24 cellular contexts compared by ENCODE assay signal in genomic region chr5:98586581-98586980, GRCh38.
A peak's percentile ranks its signal among the peaks of the same experiment; 100 is the strongest.
DNase-seq lines count a peak whose midpoint lies in the region; ATAC-seq, FAIRE-seq and TF ChIP-seq lines count a peak whose summit lies in the region.
"Had no signal": no experiment of that assay in that cellular context is flagged by ENCODE, and none has a peak within 500 bp of the region (broad histone marks: within the 10 kb centered on the region; RNA-seq: fewer than 3 reads in every experiment).

No MANE protein-coding gene starts in this region.

- CTCF ChIA-PET in A549 (lab: Yijun Ruan, JAX) (no interaction called here), IMR-90 (lab: Yijun Ruan, JAX) (no interaction called here)

- no peak overlapping the region for H3K23ac ChIP-seq in IMR-90 (ENCODE audit: low read depth, low read length)

- H3K79me1 ChIP-seq in IMR-90 (ENCODE audit: low read depth in 1 of 2, low read length in 2 of 2): no peaks in the 10 kb centered on the region

- H3K4me3 Mint-ChIP-seq in glutamatergic neuron (ENCODE audit: unreplicated experiment): peak overlapping the region; percentile 34
- H3K4me3 Mint-ChIP-seq: B cell; CD4-positive, alpha-beta T cell; CD8-positive, alpha-beta T cell had no signal

- no peak overlapping the region for H3K9ac ChIP-seq in IMR-90 (ENCODE audit: low read depth, low read length)
- H3K9ac ChIP-seq: BLaER1 treated with 17β-estradiol and CSF1 and Interleukin-3, amounts not matched to agents 10 nM and 100 nM had no signal

- POLR2A ChIA-PET in A549 (lab: Yijun Ruan, JAX) (no interaction called here), IMR-90 (lab: Charles Lee; ENCODE audit: unreplicated experiment) (interaction anchor here (0.6 kb wide), 1 partner anchor 9 kb away, joined by 15 read pairs; no protein-coding TSS in a partner anchor)

- no peak overlapping the region for H2AK9ac ChIP-seq in IMR-90 (replicated peaks; ENCODE audit: low read depth, low read length, poor library complexity)

- in situ Hi-C loops in IMR-90 (cut with MboI; ENCODE audit: low sequenced_read_pairs): no loop called here

- H3K27ac Mint-ChIP-seq in glutamatergic neuron (ENCODE audit: unreplicated experiment): peak overlapping the region; percentile 62
- H3K27ac Mint-ChIP-seq: B cell; CD4-positive, alpha-beta T cell; CD8-positive, alpha-beta T cell had no signal

- no peak overlapping the region for H3K18ac ChIP-seq in IMR-90 (ENCODE audit: low read depth, low read length)

- BruUV-seq in IMR-90 (replicated peaks; lab: Mats Ljungman, UMichigan): no TSS peak

- H2BK20ac ChIP-seq in IMR-90 (ENCODE audit: low read depth, low read length): no peak overlapping the region; the same call in 1 of the 2 replicates

- no peak overlapping the region for H2BK120ac ChIP-seq in IMR-90 (ENCODE audit: low read depth, low read length)

- no peak for TF ChIP-seq POLR2A in A549 (IDR thresholded peaks at IDR 0.05; ENCODE audit: low read length)
- TF ChIP-seq POLR2A in IMR-90 (IDR thresholded peaks at IDR 0.05; ENCODE audit: low read depth, low read length): no peak

- H3K36me3 Mint-ChIP-seq in glutamatergic neuron (ENCODE audit: unreplicated experiment): peaks cover 9% of the 10 kb centered on the region
- H3K36me3 Mint-ChIP-seq: CD8-positive, alpha-beta T cell had no signal

- H2BK15ac ChIP-seq in IMR-90 (ENCODE audit: low read depth, low read length): no peak overlapping the region

- H4K5ac ChIP-seq in IMR-90 (ENCODE audit: low read depth, low read length): no peak overlapping the region

- H3K56ac ChIP-seq in IMR-90 (ENCODE audit: extremely low read depth, insufficient read depth, low read length): no peak overlapping the region

- H4K91ac ChIP-seq in IMR-90 (ENCODE audit: insufficient read depth, low read depth, low read length): no peak overlapping the region

- WGBS in A549 (ENCODE audit: missing lambda C conversion rate): 70% methylated on average over 4 of the region's 4 CpGs
- no CpG with 5 or more reads among the region's 4 CpGs for WGBS in IMR-90 (ENCODE audit: extremely low coverage in 2 of 2, insufficient read length in 1 of 2), 2 experiments
- 77 to 95% (median 86%) methylated on average over 4 of the region's 4 CpGs for WGBS in small intestine, 3 donors

- H3K4me3 ChIP-seq in A549 (no peak overlapping the region), IMR-90 (ENCODE audit: insufficient read depth, low read depth, low read length) (no peak overlapping the region), small intestine (ENCODE audit: low read depth in 1 of 2, low read length in 2 of 2) (no peak overlapping the region)
- H3K4me3 ChIP-seq: BLaER1 treated with 17β-estradiol and CSF1 and Interleukin-3, amounts not matched to agents 10 nM and 100 nM had no signal

- H3K27ac ChIP-seq in A549 (no peak overlapping the region), IMR-90 (ENCODE audit: insufficient read depth, low read length) (no peak overlapping the region), small intestine (ENCODE audit: low read depth in 1 of 2, low read length in 1 of 2) (no peak overlapping the region)
- H3K27ac ChIP-seq: BLaER1 treated with 17β-estradiol and CSF1 and Interleukin-3, amounts not matched to agents 10 nM and 100 nM; C4-2B had no signal

- FAIRE-seq in A549 (lab: Jason Lieb, UNC) (no peak), small intestine (lab: Jason Lieb, UNC) (no peak)
- FAIRE-seq: A204.1, D721Med, G401.6, GM12891, GM19239 had no signal

- no peaks in the 10 kb centered on the region for H3K9me3 ChIP-seq in A549
- peaks cover 3% of the 10 kb centered on the region for H3K9me3 ChIP-seq in IMR-90 (ENCODE audit: control insufficient read depth, insufficient read depth, low read length)
- no peaks in the 10 kb centered on the region for H3K9me3 ChIP-seq in small intestine (ENCODE audit: control insufficient read depth, low read depth)
- H3K9me3 ChIP-seq: Caco-2 had no signal

- H4K8ac ChIP-seq in IMR-90 (ENCODE audit: low read depth in 2 of 2, low read length in 2 of 2): no peak overlapping the region

- H3K9me1 ChIP-seq in IMR-90 (ENCODE audit: insufficient read depth, low read length): no peaks in the 10 kb centered on the region

- DNase-seq in NCI-H2171 treated with DMSO at 0.1 percent for 48 hours (lab: John Stamatoyannopoulos, UW) (peak; percentile 26), NCI-H2171 (lab: John Stamatoyannopoulos, UW) (no peak), A549 (ENCODE audit: low read depth in 1 of 2, low spot score in 1 of 2) (no peak), IMR-90 (no peak), glutamatergic neuron (no peak), RPMI8226 (no peak), HK-2 (ENCODE audit: unreplicated experiment) (no peak), small intestine (no peak)
- DNase-seq: 8988T; AML-193; Caco-2; Calu3; CD4-positive, alpha-beta T cell; CD8-positive, alpha-beta T cell; DMS79 treated with DMSO at 0.1 percent for 48 hours; GF-D8 had no signal

- H3K27me3 Mint-ChIP-seq in glutamatergic neuron (ENCODE audit: unreplicated experiment): no peaks in the 10 kb centered on the region
- H3K27me3 Mint-ChIP-seq: B cell had no signal

- H2AFZ ChIP-seq in IMR-90 (replicated peaks; ENCODE audit: low read length, poor library complexity): no peak overlapping the region

- TF ChIP-seq RAD21 in A549 (conservative IDR thresholded peaks at IDR 0.05 in 1 of 2, IDR thresholded peaks at IDR 0.05 in 1 of 2): no peak
- no peak for TF ChIP-seq RAD21 in IMR-90 (IDR thresholded peaks at IDR 0.05; ENCODE audit: low read length)

- H3K27me3 ChIP-seq in IMR-90 (ENCODE audit: control insufficient read depth, insufficient read depth, low read length) (no peaks in the 10 kb centered on the region), small intestine (ENCODE audit: control insufficient read depth in 2 of 2, insufficient read depth in 2 of 2, low read length in 2 of 2) (no peaks in the 10 kb centered on the region)
- H3K27me3 ChIP-seq: BLaER1 treated with 17β-estradiol and CSF1 and Interleukin-3, amounts not matched to agents 10 nM and 100 nM had no signal

- H4K20me1 ChIP-seq in IMR-90 (ENCODE audit: insufficient read depth, low read length): no peaks in the 10 kb centered on the region
- H4K20me1 ChIP-seq: BLaER1 treated with 17β-estradiol and CSF1 and Interleukin-3, amounts not matched to agents 10 nM and 100 nM had no signal

- H3K4me1 ChIP-seq in A549 (no peaks in the 10 kb centered on the region), IMR-90 (ENCODE audit: control insufficient read depth, insufficient read depth, low read length) (peaks cover 3% of the 10 kb centered on the region), small intestine (ENCODE audit: control insufficient read depth in 2 of 2, insufficient read depth in 1 of 2, low read depth in 1 of 2, low read length in 1 of 2) (peaks cover 0 to 2% of the 10 kb centered on the region in 2 donors)
- H3K4me1 ChIP-seq: Caco-2 had no signal

- H2BK5ac ChIP-seq in IMR-90 (ENCODE audit: low read depth, low read length, poor library complexity, severe bottlenecking): no peak overlapping the region

- H3K4me2 ChIP-seq in A549 (no peak overlapping the region), IMR-90 (ENCODE audit: low read depth, low read length) (no peak overlapping the region)
- H3K4me2 ChIP-seq: BLaER1 treated with 17β-estradiol and CSF1 and Interleukin-3, amounts not matched to agents 10 nM and 100 nM had no signal

- dilution Hi-C loops in IMR-90 (cut with HindIII; ENCODE audit: low sequenced_read_pairs, unreplicated experiment): no loop called here

- peaks cover 32% of the 10 kb centered on the region for H3K4me1 Mint-ChIP-seq in glutamatergic neuron (ENCODE audit: low read depth, unreplicated experiment)
- H3K4me1 Mint-ChIP-seq: B cell had no signal

- H3K36me3 ChIP-seq in IMR-90 (ENCODE audit: control insufficient read depth, insufficient read depth, low read length) (no peaks in the 10 kb centered on the region), small intestine (ENCODE audit: control insufficient read depth in 2 of 2, insufficient read depth in 2 of 2, low read length in 2 of 2) (no peaks in the 10 kb centered on the region)
- H3K36me3 ChIP-seq: BLaER1 treated with 17β-estradiol and CSF1 and Interleukin-3, amounts not matched to agents 10 nM and 100 nM had no signal

- no peak for ATAC-seq in A549
- no peak for ATAC-seq in IMR-90 (ENCODE audit: low read depth)
- ATAC-seq: CD8-positive, alpha-beta T cell had no signal

- no peak for TF ChIP-seq CTCF in A549 (IDR thresholded peaks at IDR 0.05)
- TF ChIP-seq CTCF in IMR-90 (conservative IDR thresholded peaks at IDR 0.05; ENCODE audit: low read depth, low read length): no peak
- TF ChIP-seq CTCF in glutamatergic neuron (IDR thresholded peaks at IDR 0.05; ENCODE audit: partially characterized antibody, unreplicated experiment): no peak

- no peak overlapping the region for H2AK5ac ChIP-seq in IMR-90 (ENCODE audit: low read depth, low read length)

- H3K9me3 Mint-ChIP-seq in glutamatergic neuron (ENCODE audit: unreplicated experiment): peaks cover 5% of the 10 kb centered on the region

- H3K4ac ChIP-seq in IMR-90 (ENCODE audit: low read depth, low read length): no peak overlapping the region

- intact Hi-C loops in IMR-90 (cut with micrococcal nuclease): no loop called here

- TF ChIP-seq EP300 in A549 (IDR thresholded peaks at IDR 0.05): no peak

- H3K14ac ChIP-seq in IMR-90 (replicated peaks; ENCODE audit: low read depth, low read length): no peak overlapping the region

TF ChIP-seq in A549, 52 proteins besides CTCF, POLR2A, EP300 and RAD21:
- TF ChIP-seq MAFK (IDR thresholded peaks at IDR 0.05; ENCODE audit: partially characterized antibody) (peak; percentile 49), MAX (IDR thresholded peaks at IDR 0.05) (no peak)

TF ChIP-seq in IMR-90, 13 proteins besides CTCF, POLR2A, EP300 and RAD21:
- TF ChIP-seq RCOR1 (IDR thresholded peaks at IDR 0.05; ENCODE audit: insufficient replicate concordance, low read length) (no peak), NFE2L2 (IDR thresholded peaks at IDR 0.05; ENCODE audit: low read depth, low read length) (no peak), MAFK (IDR thresholded peaks at IDR 0.05; ENCODE audit: low read depth, low read length) (peak; percentile 50)
TF ChIP-seq in IMR-90: peak in this region for 1.
